33 cellular contexts compared by ENCODE assay signal in the genomic region with DNA sequence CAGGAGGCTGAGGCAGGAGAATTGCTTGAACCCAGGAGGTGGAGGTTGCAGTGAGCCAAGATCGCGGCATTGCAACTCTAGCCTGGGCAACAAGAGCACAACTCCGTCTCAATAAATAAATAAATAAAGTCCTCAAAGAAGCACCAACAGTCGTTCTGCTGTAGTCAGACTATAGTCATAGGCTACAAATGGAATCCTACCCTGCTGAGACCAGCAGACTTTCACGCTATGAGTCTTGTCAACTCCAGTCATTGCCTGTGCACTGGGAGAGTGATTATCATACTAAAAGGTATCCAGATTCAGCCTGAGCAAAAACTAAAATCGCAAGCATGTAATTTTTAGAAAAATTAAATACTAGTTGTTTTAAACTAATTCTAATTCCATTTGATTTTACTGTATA. TPM values are rescaled to one million over a fixed set of nuclear protein-coding genes. Genes with fewer than 3 reads are reported as not detected.
"Had no signal": no experiment of that assay in that cellular context is flagged by ENCODE, and none has a peak within 500 bp of the region (broad histone marks: within the 10 kb centered on the region; RNA-seq: fewer than 3 reads in every experiment).

No MANE protein-coding gene starts in this region.

- H3K27ac ChIP-seq: coronary artery, esophagus muscularis mucosa, foreskin keratinocyte, lower lobe of right lung, neural progenitor cell, parathyroid adenoma, right atrium auricular region, sigmoid colon, skin epidermis, spleen, suprapubic skin, transverse colon, upper lobe of right lung, vagina had no signal

- DNase-seq: dermis blood vessel endothelial cell; effector memory CD4-positive, alpha-beta T cell; foreskin keratinocyte; glutamatergic neuron; heart right ventricle; hippocampal formation; islet precursor cell; kidney glomerular epithelial cell; left colon; left ventricle myocardium inferior; lower lobe of right lung; sigmoid colon; spleen; stimulated activated CD4-positive, alpha-beta T cell treated with anti-CD3 and anti-CD28 coated beads, Interleukin-4, amount 100 ng/mL, for 4 hours; stimulated activated naive B cell treated with anti-CD40 and anti-IgM and Interleukin-4, amounts not matched to agents 10 μg/mL and 1 μg/mL and 100 μg/mL, for 72 hours; transverse colon; upper lobe of right lung had no signal

- H3K4me3 ChIP-seq: coronary artery, esophagus muscularis mucosa, heart right ventricle, left ventricle myocardium inferior, lower lobe of right lung, neural progenitor cell, right atrium auricular region, sigmoid colon, skin epidermis, spleen, suprapubic skin, transverse colon, upper lobe of right lung, vagina had no signal

- H3K4me1 ChIP-seq: parathyroid adenoma had no signal

- H2AFZ ChIP-seq: neural progenitor cell, parathyroid adenoma had no signal

- H3K79me2 ChIP-seq: parathyroid adenoma had no signal

- H3K36me3 ChIP-seq: neural progenitor cell had no signal

- H3K9me3 Mint-ChIP-seq: nephron; neural progenitor cell; stimulated activated naive CD8-positive, alpha-beta T cell treated with anti-CD3 and anti-CD28 coated beads, Interleukin-15, Interleukin-2, amounts not matched to agents 100 ng/mL and 50 ng/mL, for 24 hours had no signal

- H3K4me3 Mint-ChIP-seq: nephron; neural progenitor cell; stimulated activated naive B cell treated with anti-CD40 and anti-IgM and Interleukin-4, amounts not matched to agents 10 μg/mL and 1 μg/mL and 100 μg/mL, for 72 hours; stimulated activated naive CD8-positive, alpha-beta T cell treated with anti-CD3 and anti-CD28 coated beads, Interleukin-15, Interleukin-2, amounts not matched to agents 100 ng/mL and 50 ng/mL, for 24 hours had no signal

- H3K27ac Mint-ChIP-seq: nephron; neural progenitor cell; progenitor cell of endocrine pancreas; stimulated activated naive B cell treated with anti-CD40 and anti-IgM and Interleukin-4, amounts not matched to agents 10 μg/mL and 1 μg/mL and 100 μg/mL, for 72 hours; stimulated activated naive CD8-positive, alpha-beta T cell treated with anti-CD3 and anti-CD28 coated beads, Interleukin-15, Interleukin-2, amounts not matched to agents 100 ng/mL and 50 ng/mL, for 24 hours had no signal

- ATAC-seq: foreskin keratinocyte; left colon; lower lobe of right lung; stimulated activated naive B cell treated with anti-CD40 and anti-IgM and Interleukin-4, amounts not matched to agents 10 μg/mL and 1 μg/mL and 100 μg/mL, for 72 hours; upper lobe of right lung had no signal

- H3K27me3 ChIP-seq: esophagus muscularis mucosa, foreskin keratinocyte, heart right ventricle, neural progenitor cell, right atrium auricular region, sigmoid colon, spleen, suprapubic skin, transverse colon, upper lobe of right lung, vagina had no signal

- H3K9me3 ChIP-seq: esophagus muscularis mucosa, heart right ventricle, left ventricle myocardium inferior, lower lobe of right lung, right atrium auricular region, sigmoid colon, spleen, suprapubic skin, transverse colon, upper lobe of right lung, vagina had no signal

- H3K9ac ChIP-seq: neural progenitor cell, parathyroid adenoma had no signal

- H3K27me3 Mint-ChIP-seq: progenitor cell of endocrine pancreas; stimulated activated naive B cell treated with anti-CD40 and anti-IgM and Interleukin-4, amounts not matched to agents 10 μg/mL and 1 μg/mL and 100 μg/mL, for 72 hours; stimulated activated naive CD8-positive, alpha-beta T cell treated with anti-CD3 and anti-CD28 coated beads, Interleukin-15, Interleukin-2, amounts not matched to agents 100 ng/mL and 50 ng/mL, for 24 hours had no signal

- H3K4me2 ChIP-seq: neural progenitor cell had no signal

RNA-seq across cellular contexts. Expression of gene HTR3B, which starts 48.8 kb away (rescaled TPM):
- total RNA-seq: dermis blood vessel endothelial cell, endothelial cell of umbilical vein, epithelial cell of proximal tubule, esophagus muscularis mucosa, fibroblast of lung, foreskin keratinocyte, heart right ventricle, left colon, left ventricle myocardium inferior, lower lobe of right lung, mononuclear cell, osteoblast, progenitor cell of endocrine pancreas, right atrium auricular region, sigmoid colon, spleen, suprapubic skin, upper lobe of right lung, vagina had no signal
- polyA plus RNA-seq: endothelial cell of umbilical vein, fibroblast of lung, foreskin keratinocyte, heart right ventricle, spleen had no signal
